In the genomic region with DNA sequence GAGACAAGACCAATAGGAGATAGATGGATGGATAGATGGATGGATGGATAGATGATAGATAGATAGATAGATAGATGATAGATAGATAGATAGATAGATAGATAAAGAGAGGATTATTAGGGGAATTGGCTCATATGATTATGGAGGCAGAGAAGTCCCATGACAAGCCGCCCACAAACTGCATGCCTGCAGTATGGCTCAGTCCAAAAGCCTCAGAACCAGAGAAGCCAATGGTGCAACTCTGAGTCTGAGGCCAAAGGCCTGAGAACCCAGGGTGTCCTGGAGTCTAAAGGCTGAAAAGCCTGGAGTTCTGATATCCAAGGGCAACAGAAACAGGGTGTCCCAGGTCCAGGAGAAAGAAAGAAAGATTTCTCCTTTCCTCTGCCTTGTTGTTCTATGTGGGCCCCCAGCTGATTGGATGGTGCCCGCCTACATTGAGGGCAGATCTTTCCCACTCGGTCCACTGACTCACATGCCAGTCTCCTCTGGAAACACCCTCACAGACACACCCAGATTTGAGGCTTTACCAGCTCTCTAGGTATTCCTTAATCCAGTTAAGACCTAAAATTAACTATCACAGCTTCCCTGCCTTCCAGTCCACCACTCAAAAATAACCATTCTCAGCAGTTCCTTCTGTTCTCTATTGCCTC, we compare ENCODE assay signal across 26 cellular contexts.
DNase-seq lines count a peak whose midpoint lies in the region; ATAC-seq and TF ChIP-seq lines count a peak whose summit lies in the region.
"Had no signal": no experiment of that assay in that cellular context is flagged by ENCODE, and none has a peak within 500 bp of the region (broad histone marks: within the 10 kb centered on the region; RNA-seq: fewer than 3 reads in every experiment).

No MANE protein-coding gene starts in this region.

- TF ChIP-seq CTCF in choroid plexus epithelial cell (conservative IDR thresholded peaks at IDR 0.05; ENCODE audit: low read depth, low read length): no peak

- DNase-seq in ELR (ENCODE audit: low read depth) (peak; percentile 39), NCI-H82 treated with DMSO at 0.1 percent for 48 hours (lab: John Stamatoyannopoulos, UW; ENCODE audit: unreplicated experiment) (peak; percentile 32), choroid plexus epithelial cell (ENCODE audit: low read depth) (peak; percentile 18), iris pigment epithelial cell (ENCODE audit: low read depth) (peak; percentile 28), DMS79 (lab: John Stamatoyannopoulos, UW) (no peak), DMS153 (lab: John Stamatoyannopoulos, UW) (no peak), kidney tubule cell (ENCODE audit: low spot score) (no peak)
- DNase-seq: activated gamma-delta T cell treated with Interleukin-2 at 50 U/mL for 16 hours; activated T-cell treated with anti-CD3 and anti-CD28 coated beads, Interleukin-2, amount 50 U/mL, for 4 hours; central memory CD4-positive, alpha-beta T cell; DMS53; dorsolateral prefrontal cortex; GF-D8; heart left ventricle; naive thymus-derived CD8-positive, alpha-beta T cell; NCI-H1048; NCI-H1694; NCI-H446 treated with DMSO at 0.1 percent for 48 hours; NCI-H774; stimulated activated naive CD4-positive, alpha-beta T cell treated with Interleukin-2 at 50 U/mL for 16 hours; upper lobe of left lung had no signal

- no peak for ATAC-seq in GM21619 (IDR thresholded peaks at IDR 0.05; ENCODE audit: unreplicated experiment)
- ATAC-seq: activated T-cell treated with anti-CD3 and anti-CD28 coated beads, Interleukin-2, amount 50 U/mL, for 4 hours; heart left ventricle; naive thymus-derived CD8-positive, alpha-beta T cell; SK-N-SH treated with all-trans-retinoic acid at 6 μM for 48 hours had no signal

- no peak overlapping the region for H3K4me3 ChIP-seq in choroid plexus epithelial cell (ENCODE audit: low read depth, low read length)
- H3K4me3 ChIP-seq: BLaER1 treated with 17β-estradiol and CSF1 and Interleukin-3, amounts not matched to agents 10 nM and 100 nM; dorsolateral prefrontal cortex; heart left ventricle; smooth muscle cell; suprapubic skin; upper lobe of left lung had no signal

Comparison
In these comparisons a context has a peak if more than half of its experiments do, and no peak if none do; other contexts are left out.
1. DNase-seq: peak in ELR (single experiment), NCI-H82 treated with DMSO at 0.1 percent for 48 hours (single experiment), choroid plexus epithelial cell (single experiment) and iris pigment epithelial cell (single experiment); none in DMS79 (single experiment), DMS153 (single experiment) and kidney tubule cell (single experiment).